In the genomic region with DNA sequence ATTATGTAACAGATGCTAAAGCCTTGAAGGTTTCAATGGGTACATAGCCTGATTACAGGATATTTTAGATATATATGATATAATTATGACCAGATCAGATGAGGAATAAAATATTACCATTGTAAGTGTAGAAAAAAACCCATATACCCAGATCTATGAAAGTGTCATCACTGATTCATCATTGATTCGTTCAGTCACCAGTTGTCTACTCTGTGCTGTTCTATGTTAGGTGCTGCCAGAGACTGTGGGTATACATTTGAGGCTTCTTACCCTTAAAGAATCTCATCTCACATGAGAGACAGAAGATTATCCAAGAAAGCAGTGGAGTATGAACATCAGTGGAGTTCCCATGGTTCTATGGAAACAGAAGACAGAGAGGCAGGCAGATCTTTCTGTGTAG, we compare ENCODE assay signal across 23 cellular contexts.
DNase-seq lines count a peak whose midpoint lies in the region; ATAC-seq and TF ChIP-seq lines count a peak whose summit lies in the region.
"Had no signal": no experiment of that assay in that cellular context is flagged by ENCODE, and none has a peak within 500 bp of the region (broad histone marks: within the 10 kb centered on the region; RNA-seq: fewer than 3 reads in every experiment).

No MANE protein-coding gene starts in this region.

- POLR2A ChIA-PET in CD4-positive, alpha-beta memory T cell (lab: Charles Lee; ENCODE audit: partially characterized antibody): interaction anchor here (1.1 kb wide), 1 partner anchor 12 kb away, joined by 3 read pairs; no protein-coding TSS in a partner anchor

- no peaks in the 10 kb centered on the region for H3K9me2 ChIP-seq in GM23338 (ENCODE audit: insufficient read depth)

- H3K4me1 Mint-ChIP-seq in CD14-positive monocyte: peaks cover 9% of the 10 kb centered on the region
- H3K4me1 Mint-ChIP-seq in CD4-positive, alpha-beta memory T cell: peaks cover 57 to 85% (median 72%) of the 10 kb centered on the region in 4 donors
- peaks cover 78% of the 10 kb centered on the region for H3K4me1 Mint-ChIP-seq in activated naive CD8-positive, alpha-beta T cell (ENCODE audit: low read depth)
- H3K4me1 Mint-ChIP-seq in natural killer cell: peaks cover 70 to 75% of the 10 kb centered on the region in 2 donors
- H3K4me1 Mint-ChIP-seq in GM23338: peaks cover 22% of the 10 kb centered on the region

- no peaks in the 10 kb centered on the region for H3F3A ChIP-seq in GM23338 (replicated peaks; ENCODE audit: low read depth)

- WGBS in right cardiac atrium: 95% methylated on average over 1 of the region's 1 CpG

- peaks cover 74% of the 10 kb centered on the region for H3K4me1 ChIP-seq in CD4-positive, alpha-beta memory T cell (ENCODE audit: insufficient read depth, low read length)
- H3K4me1 ChIP-seq in GM23338 (ENCODE audit: insufficient read depth): peaks cover 13% of the 10 kb centered on the region
- H3K4me1 ChIP-seq in right cardiac atrium (ENCODE audit: control insufficient read depth, insufficient read depth, low read length): peaks cover 6% of the 10 kb centered on the region
- H3K4me1 ChIP-seq: prostate gland had no signal

- peak overlapping the region in 4 of 7 donors; percentile 32 to 64 (median 50) for H3K27ac Mint-ChIP-seq in CD14-positive monocyte
- peak overlapping the region in 6 of 7 donors; percentile 36 to 90 (median 74) for H3K27ac Mint-ChIP-seq in CD4-positive, alpha-beta memory T cell
- H3K27ac Mint-ChIP-seq in activated naive CD8-positive, alpha-beta T cell: peak overlapping the region; percentile 93
- peak overlapping the region; percentile 78 to 79 for H3K27ac Mint-ChIP-seq in natural killer cell
- no peak overlapping the region for H3K27ac Mint-ChIP-seq in GM23338

- TF ChIP-seq CTCF in CD14-positive monocyte (IDR thresholded peaks at IDR 0.05) (no peak), natural killer cell (IDR thresholded peaks at IDR 0.05) (no peak), GM23338 (conservative IDR thresholded peaks at IDR 0.05; ENCODE audit: low read depth in 2 of 2) (no peak)

- peaks cover 35% of the 10 kb centered on the region for H3K79me2 ChIP-seq in GM23338 (replicated peaks; ENCODE audit: insufficient read depth)

- no peak overlapping the region for H3K27ac ChIP-seq in CD4-positive, alpha-beta memory T cell (ENCODE audit: low read depth, low read length)
- H3K27ac ChIP-seq in GM23338 (ENCODE audit: low read depth): no peak overlapping the region
- no peak overlapping the region for H3K27ac ChIP-seq in right cardiac atrium (ENCODE audit: low read length)
- H3K27ac ChIP-seq: KMS-11, prostate gland, upper lobe of right lung had no signal

- H2AFZ ChIP-seq in GM23338: no peak overlapping the region

- H3K4me3 Mint-ChIP-seq in CD14-positive monocyte (no peak overlapping the region), natural killer cell (peak overlapping the region; percentile 17), GM23338 (no peak overlapping the region)
- H3K4me3 Mint-ChIP-seq in CD4-positive, alpha-beta memory T cell: peak overlapping the region in 5 of 8 donors; percentile 0 to 60 (median 12)
- H3K4me3 Mint-ChIP-seq in activated naive CD8-positive, alpha-beta T cell: peak overlapping the region; percentile 33
- H3K4me3 Mint-ChIP-seq: activated T-helper 1 cell treated with anti-CD3 and anti-CD28 coated beads, Interleukin-12 subunit alpha, Interleukin-12 subunit beta, Interleukin-2, Interleukin-4 antibody, amounts not matched to agents 30 ng/mL and 10 ng/mL and 1 ng/mL, durations not matched to agents 14 hours and 24 hours and 36 hours had no signal

- no peak overlapping the region for H3K4me3 ChIP-seq in CD4-positive, alpha-beta memory T cell (ENCODE audit: low read length in 2 of 2)
- H3K4me3 ChIP-seq in GM23338: no peak overlapping the region
- H3K4me3 ChIP-seq in right cardiac atrium (ENCODE audit: low read length): no peak overlapping the region
- H3K4me3 ChIP-seq: HAP-1, prostate gland, upper lobe of right lung had no signal

- intact Hi-C loops in CD14-positive monocyte (cut with micrococcal nuclease) (no loop called here), natural killer cell (cut with micrococcal nuclease) (loop anchor here (5.0 kb wide), 1 partner anchor 41 kb away; no protein-coding TSS in a partner anchor), right cardiac atrium (cut with DNase I) (no loop called here), Right ventricle myocardium inferior (cut with DNase I) (no loop called here)
- intact Hi-C loops in CD4-positive, alpha-beta memory T cell (cut with micrococcal nuclease): no loop called here

- H3K36me3 ChIP-seq in CD4-positive, alpha-beta memory T cell (ENCODE audit: insufficient read depth, low read length): no peaks in the 10 kb centered on the region
- H3K36me3 ChIP-seq in GM23338 (ENCODE audit: insufficient read depth): no peaks in the 10 kb centered on the region
- H3K36me3 ChIP-seq: HAP-1, prostate gland, upper lobe of right lung had no signal

- no peak overlapping the region for H3K4me2 ChIP-seq in GM23338
- H3K4me2 ChIP-seq: KMS-11 had no signal

- no peak for DNase-seq in CD14-positive monocyte (ENCODE audit: low spot score)
- no peak for DNase-seq in CD4-positive, alpha-beta memory T cell
- DNase-seq in natural killer cell: no peak
- no peak for DNase-seq in GM23338 (ENCODE audit: low spot score)
- DNase-seq in right cardiac atrium: no peak
- no peak for DNase-seq in Right ventricle myocardium inferior (ENCODE audit: missing footprints)
- DNase-seq: activated CD4-positive, alpha-beta T cell treated with anti-CD3 and anti-CD28 coated beads, Interleukin-2, amount 50 U/mL, for 1 hour; Calu3; erythroblast; kidney glomerular epithelial cell; mammary epithelial cell; NCI-H187; NCI-H226; OCI-M1; SHP77; small intestine; SW 1271; upper lobe of right lung had no signal

- no peaks in the 10 kb centered on the region for H3K9me3 ChIP-seq in CD4-positive, alpha-beta memory T cell (ENCODE audit: control insufficient read depth in 1 of 2, low read length in 2 of 2)
- no peaks in the 10 kb centered on the region for H3K9me3 ChIP-seq in right cardiac atrium (ENCODE audit: control insufficient read depth, low read length)
- H3K9me3 ChIP-seq: HAP-1, prostate gland, upper lobe of right lung had no signal

- no peaks in the 10 kb centered on the region for H3K9me3 Mint-ChIP-seq in CD14-positive monocyte
- no peaks in the 10 kb centered on the region for H3K9me3 Mint-ChIP-seq in CD4-positive, alpha-beta memory T cell
- H3K9me3 Mint-ChIP-seq in activated naive CD8-positive, alpha-beta T cell (ENCODE audit: low read depth): no peaks in the 10 kb centered on the region
- no peaks in the 10 kb centered on the region for H3K9me3 Mint-ChIP-seq in natural killer cell
- no peaks in the 10 kb centered on the region for H3K9me3 Mint-ChIP-seq in GM23338
- H3K9me3 Mint-ChIP-seq: activated T-helper 1 cell treated with anti-CD3 and anti-CD28 coated beads, Interleukin-12 subunit alpha, Interleukin-12 subunit beta, Interleukin-2, Interleukin-4 antibody, amounts not matched to agents 30 ng/mL and 10 ng/mL and 1 ng/mL, durations not matched to agents 14 hours and 24 hours and 36 hours had no signal

- peaks cover 27 to 32% of the 10 kb centered on the region in 2 donors for H3K36me3 Mint-ChIP-seq in CD14-positive monocyte
- peaks cover 51 to 64% of the 10 kb centered on the region in 2 donors for H3K36me3 Mint-ChIP-seq in CD4-positive, alpha-beta memory T cell
- peaks cover 23% of the 10 kb centered on the region for H3K36me3 Mint-ChIP-seq in activated naive CD8-positive, alpha-beta T cell
- H3K36me3 Mint-ChIP-seq in natural killer cell: no peaks in the 10 kb centered on the region
- H3K36me3 Mint-ChIP-seq in GM23338 (ENCODE audit: low read depth): no peaks in the 10 kb centered on the region

- CTCF ChIA-PET in CD4-positive, alpha-beta memory T cell (lab: Charles Lee; ENCODE audit: partially characterized antibody): no interaction called here

- ATAC-seq in natural killer cell (peak in 1 of 3 donors; percentile 48), GM23338 (no peak), right cardiac atrium (no peak), Right ventricle myocardium inferior (no peak)
- ATAC-seq: upper lobe of right lung had no signal

- H3K27me3 Mint-ChIP-seq in CD14-positive monocyte (ENCODE audit: low read depth in 3 of 3) (no peaks in the 10 kb centered on the region), natural killer cell (ENCODE audit: low read depth in 2 of 2) (no peaks in the 10 kb centered on the region), GM23338 (ENCODE audit: insufficient read depth, low read depth, poor library complexity) (no peaks in the 10 kb centered on the region)
- no peaks in the 10 kb centered on the region for H3K27me3 Mint-ChIP-seq in CD4-positive, alpha-beta memory T cell
- H3K27me3 Mint-ChIP-seq in activated naive CD8-positive, alpha-beta T cell: no peaks in the 10 kb centered on the region

- no peaks in the 10 kb centered on the region; the same call in 1 of the 2 replicates for H4K20me1 ChIP-seq in GM23338 (replicated peaks; ENCODE audit: insufficient read depth)

- no peaks in the 10 kb centered on the region for H3K27me3 ChIP-seq in CD4-positive, alpha-beta memory T cell (ENCODE audit: insufficient read depth, low read length)
- H3K27me3 ChIP-seq in GM23338 (ENCODE audit: insufficient read depth) (no peaks in the 10 kb centered on the region), right cardiac atrium (ENCODE audit: control insufficient read depth, insufficient read depth) (no peaks in the 10 kb centered on the region)
- H3K27me3 ChIP-seq: upper lobe of right lung had no signal

TF ChIP-seq in GM23338, 12 proteins besides CTCF, POLR2A, EP300 and RAD21 (continues in another document):
- no peak for TF ChIP-seq ETS1 (IDR thresholded peaks at IDR 0.05)

Comparison
In these comparisons a context has a peak if more than half of its experiments do, and no peak if none do; other contexts are left out.
1. H3K4me3 Mint-ChIP-seq: peak in CD4-positive, alpha-beta memory T cell (5 of 8), activated naive CD8-positive, alpha-beta T cell (single experiment) and natural killer cell (single experiment); none in CD14-positive monocyte (0 of 2) and GM23338 (single experiment).